20 cellular contexts compared by ENCODE assay signal in genomic region chr7:116726149-116726548, GRCh38. TPM values are rescaled to one million over a fixed set of nuclear protein-coding genes. Genes with fewer than 3 reads are reported as not detected.
DNase-seq lines count a peak whose midpoint lies in the region; ATAC-seq, FAIRE-seq and TF ChIP-seq lines count a peak whose summit lies in the region.
"Had no signal": no experiment of that assay in that cellular context is flagged by ENCODE, and none has a peak within 500 bp of the region (broad histone marks: within the 10 kb centered on the region; RNA-seq: fewer than 3 reads in every experiment).

No MANE protein-coding gene starts in this region.

- H4K20me1 ChIP-seq in Karpas-422 (ENCODE audit: insufficient read depth, low read depth, low read length) (0 out of 2 replicates have a peak, but pooled peaks cover 3% of the 10 kb centered on the region), K562 (replicated peaks; ENCODE audit: control insufficient read depth, insufficient read depth, low read length) (no peaks in the 10 kb centered on the region)

- H2AFZ ChIP-seq in Karpas-422 (ENCODE audit: low read length) (no peak overlapping the region), K562 (ENCODE audit: low read depth, low read length) (no peak overlapping the region)

- no peak for FAIRE-seq in K562 (lab: Jason Lieb, UNC)
- FAIRE-seq: A204.1, GM12878, GM18507 had no signal

- H3K9me3 ChIP-seq in Karpas-422 (ENCODE audit: low read length) (no peaks in the 10 kb centered on the region), K562 (replicated peaks; ENCODE audit: control insufficient read depth, insufficient read depth, low read depth, low read length) (no peaks in the 10 kb centered on the region), lower lobe of right lung (no peaks in the 10 kb centered on the region)
- H3K9me3 ChIP-seq: Peyer's patch, SK-N-SH had no signal

- in situ Hi-C loops in K562 (cut with MboI) = no loop called here

- WGBS in K562 (ENCODE audit: insufficient coverage, low coverage, missing lambda C conversion rate) = 11% methylated on average over 3 of the region's 3 CpGs

- peak overlapping the region; percentile 98 for H3K27ac ChIP-seq in Karpas-422 (ENCODE audit: low read length)
- no peak overlapping the region for H3K27ac ChIP-seq in K562 (ENCODE audit: extremely low read depth, low read depth, low read length)
- no peak overlapping the region for H3K27ac ChIP-seq in lower lobe of right lung
- H3K27ac ChIP-seq: KMS-11, Peyer's patch had no signal

- H3K36me3 ChIP-seq in Karpas-422 (ENCODE audit: insufficient read depth, low read length) (peaks cover 5% of the 10 kb centered on the region; the same call in 1 of the 2 replicates), K562 (ENCODE audit: control insufficient read depth, insufficient read depth, low read length) (no peaks in the 10 kb centered on the region), lower lobe of right lung (no peaks in the 10 kb centered on the region)
- H3K36me3 ChIP-seq: Peyer's patch had no signal

- H3K9me2 ChIP-seq in Karpas-422 (replicated peaks; ENCODE audit: insufficient read depth, low read length) = no peaks in the 10 kb centered on the region
- H3K9me2 ChIP-seq: SK-N-SH had no signal

- H3K27me3 ChIP-seq in Karpas-422 (ENCODE audit: low read length) = no peaks in the 10 kb centered on the region
- peaks cover 0 to 2% of the 10 kb centered on the region in 2 experiments; a peak in 2 of 5 replicates for H3K27me3 ChIP-seq in K562 (ENCODE audit: control insufficient read depth in 2 of 2, insufficient read depth in 2 of 2, low read length in 2 of 2)
- H3K27me3 ChIP-seq in lower lobe of right lung (ENCODE audit: low read depth) = no peaks in the 10 kb centered on the region
- H3K27me3 ChIP-seq: Peyer's patch had no signal

- BruUV-seq in K562 (replicated peaks; lab: Mats Ljungman, UMichigan) = no TSS peak

- no peaks in the 10 kb centered on the region for H3K27me3 Mint-ChIP-seq in progenitor cell of endocrine pancreas

- no peak for TF ChIP-seq EP300 in K562 (IDR thresholded peaks at IDR 0.05; ENCODE audit: low read length)

- no peak; a peak in 1 of 4 replicates for TF ChIP-seq RAD21 in K562 (CRISPR knock-in tag; conservative IDR thresholded peaks at IDR 0.05 in 1 of 2, IDR thresholded peaks at IDR 0.05 in 1 of 2)

- H3K27ac Mint-ChIP-seq in progenitor cell of endocrine pancreas = peak overlapping the region; percentile 33

- H3K9me1 ChIP-seq in K562 (ENCODE audit: control insufficient read depth, insufficient read depth, low read length) = no peaks in the 10 kb centered on the region

- H3K9me3 Mint-ChIP-seq in progenitor cell of endocrine pancreas (ENCODE audit: low read depth) = no peaks in the 10 kb centered on the region

- TF ChIP-seq CTCF in K562 (IDR thresholded peaks at IDR 0.05 in 2 of 3, conservative IDR thresholded peaks at IDR 0.05 in 1 of 3; ENCODE audit: insufficient read depth in 2 of 3, low read depth in 1 of 3, low read length in 3 of 3) (peak in 1 of 3 experiments; percentile 33; a peak in 2 of 6 replicates), progenitor cell of endocrine pancreas (IDR thresholded peaks at IDR 0.05; ENCODE audit: unreplicated experiment) (no peak), lower lobe of right lung (IDR thresholded peaks at IDR 0.05) (no peak)

- peaks cover 4% of the 10 kb centered on the region for H3K36me3 Mint-ChIP-seq in progenitor cell of endocrine pancreas (ENCODE audit: insufficient read depth)

- H3K79me2 ChIP-seq in Karpas-422 (ENCODE audit: low read length) (peaks cover 63% of the 10 kb centered on the region), K562 (ENCODE audit: control insufficient read depth, insufficient read depth, low read length) (no peaks in the 10 kb centered on the region)

- H3K4me1 Mint-ChIP-seq in progenitor cell of endocrine pancreas (ENCODE audit: low read depth) = peaks cover 38% of the 10 kb centered on the region

- no peak overlapping the region for H3K4me3 Mint-ChIP-seq in progenitor cell of endocrine pancreas (ENCODE audit: low read depth)

- H3K4me2 ChIP-seq in Karpas-422 (ENCODE audit: low read depth, low read length, poor library complexity, severe bottlenecking) (peak overlapping the region; percentile 75), K562 (ENCODE audit: insufficient read depth, low read length) (no peak overlapping the region)
- H3K4me2 ChIP-seq: KMS-11, SK-N-SH had no signal

- peak overlapping the region; percentile 48; the same call in 1 of the 2 replicates for H3K4me3 ChIP-seq in Karpas-422 (ENCODE audit: low read length)
- no peak overlapping the region for H3K4me3 ChIP-seq in K562
- no peak overlapping the region for H3K4me3 ChIP-seq in lower lobe of right lung
- H3K4me3 ChIP-seq: GM12878, Peyer's patch had no signal

- ATAC-seq in K562 (peak; percentile 41; the same call in 2 of the 3 replicates), lower lobe of right lung (no peak), SK-N-SH treated with all-trans-retinoic acid at 6 μM for 48 hours (no peak)
- ATAC-seq: GM12878 had no signal

- TF ChIP-seq POLR2A in K562 (conservative IDR thresholded peaks at IDR 0.05) = no peak

- CTCF ChIA-PET in K562 (lab: Yijun Ruan, JAX; ENCODE audit: low intra/inter-chr PET ratio) = interaction anchor here (1.0 kb wide), 1 partner anchor 16 kb away, joined by 4 read pairs; no protein-coding TSS in a partner anchor

- DNase-seq in NCI-H748 (lab: John Stamatoyannopoulos, UW; ENCODE audit: unreplicated experiment) = peak; percentile 17
- DNase-seq in NCI-H748 treated with DMSO at 0.1 percent for 48 hours (lab: John Stamatoyannopoulos, UW) = no peak
- DNase-seq in Karpas-422 = no peak
- DNase-seq in K562 (ENCODE audit: extremely low read depth in 1 of 4, low spot score in 3 of 4) = peak in 1 of 4 experiments; percentile 24
- DNase-seq in progenitor cell of endocrine pancreas (ENCODE audit: low spot score, unreplicated experiment) = no peak
- no peak for DNase-seq in lower lobe of right lung
- DNase-seq in NCI-H1105 (lab: John Stamatoyannopoulos, UW) = no peak
- DNase-seq: C1 segment of cervical spinal cord, GDM1, NCI-H1092, NCI-H1694 treated with DMSO at 0.1 percent for 48 hours, NCI-H774, Peyer's patch, SHP77, SK-N-SH had no signal

- POLR2A ChIA-PET in K562 (lab: Yijun Ruan, JAX) = interaction anchor here (0.5 to 0.9 kb wide), 3 partner anchors 8 to 22 kb away, joined by 3 read pairs; no protein-coding TSS in a partner anchor

- H3K9ac ChIP-seq in Karpas-422 (ENCODE audit: low read length) (peak overlapping the region; percentile 65), K562 (ENCODE audit: insufficient read depth in 1 of 2, low read depth in 2 of 2, low read length in 2 of 2) (no peak overlapping the region)
- H3K9ac ChIP-seq: KMS-11, SK-N-SH had no signal

- intact Hi-C loops in K562 (cut with micrococcal nuclease) = loop anchor here (5.0 kb wide), 1 partner anchor 129 kb away; no protein-coding TSS in a partner anchor
- intact Hi-C loops in lower lobe of right lung (cut with DNase I) = no loop called here

- H3K4me1 ChIP-seq in Karpas-422 (ENCODE audit: low read length) (peaks cover 70% of the 10 kb centered on the region), K562 (replicated peaks in 1 of 2; ENCODE audit: control insufficient read depth in 2 of 2, insufficient read depth in 2 of 2, low read length in 2 of 2) (peaks cover 0 to 4% of the 10 kb centered on the region in 2 experiments; a peak in 1 of 5 replicates), lower lobe of right lung (peaks cover 28% of the 10 kb centered on the region)
- H3K4me1 ChIP-seq: Peyer's patch had no signal

TF ChIP-seq in K562, 482 proteins besides CTCF, POLR2A, EP300 and RAD21 (continues in another document):
- no peak for TF ChIP-seq MEF2D (tag; conservative IDR thresholded peaks at IDR 0.05; ENCODE audit: low read depth)

TF ChIP-seq in SK-N-SH treated with all-trans-retinoic acid at 6 μM for 48 hours, 23 proteins besides CTCF, POLR2A, EP300 and RAD21 (continues in another document):
- no peak for TF ChIP-seq ZC3H10 (CRISPR knock-in tag; IDR thresholded peaks at IDR 0.05)
- no peak for TF ChIP-seq CSDC2 (CRISPR knock-in tag; IDR thresholded peaks at IDR 0.05)
- no peak for TF ChIP-seq SNAI2 (CRISPR knock-in tag; IDR thresholded peaks at IDR 0.05)
- TF ChIP-seq OSR1 (CRISPR knock-in tag; IDR thresholded peaks at IDR 0.05) = no peak
- TF ChIP-seq, protein P1, sequence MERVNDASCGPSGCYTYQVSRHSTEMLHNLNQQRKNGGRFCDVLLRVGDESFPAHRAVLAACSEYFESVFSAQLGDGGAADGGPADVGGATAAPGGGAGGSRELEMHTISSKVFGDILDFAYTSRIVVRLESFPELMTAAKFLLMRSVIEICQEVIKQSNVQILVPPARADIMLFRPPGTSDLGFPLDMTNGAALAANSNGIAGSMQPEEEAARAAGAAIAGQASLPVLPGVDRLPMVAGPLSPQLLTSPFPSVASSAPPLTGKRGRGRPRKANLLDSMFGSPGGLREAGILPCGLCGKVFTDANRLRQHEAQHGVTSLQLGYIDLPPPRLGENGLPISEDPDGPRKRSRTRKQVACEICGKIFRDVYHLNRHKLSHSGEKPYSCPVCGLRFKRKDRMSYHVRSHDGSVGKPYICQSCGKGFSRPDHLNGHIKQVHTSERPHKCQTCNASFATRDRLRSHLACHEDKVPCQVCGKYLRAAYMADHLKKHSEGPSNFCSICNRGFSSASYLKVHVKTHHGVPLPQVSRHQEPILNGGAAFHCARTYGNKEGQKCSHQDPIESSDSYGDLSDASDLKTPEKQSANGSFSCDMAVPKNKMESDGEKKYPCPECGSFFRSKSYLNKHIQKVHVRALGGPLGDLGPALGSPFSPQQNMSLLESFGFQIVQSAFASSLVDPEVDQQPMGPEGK (CRISPR knock-in tag; IDR thresholded peaks at IDR 0.05; ENCODE audit: borderline replicate concordance) = no peak

RNA-seq across cellular contexts. Expression of gene MET, which starts 54.2 kb away (rescaled TPM):
- 118 and 158 TPM in 2 replicates for total RNA-seq in Karpas-422 (2014; rRNA removed; shearing (Covaris generic); ENCODE audit: low replicate concordance)
- total RNA-seq in K562 (2011; cell fraction: chromatin; rRNA removed; ENCODE audit: low replicate concordance) = 0.97 and 1.1 TPM in 2 replicates
- total RNA-seq in K562 (2011; cell fraction: nucleolus; rRNA removed) = 0.66 and 0.83 TPM in 2 replicates
- total RNA-seq in K562 (2011; cell fraction: nucleoplasm; rRNA removed) = 1.3 and 1.9 TPM in 2 replicates
- total RNA-seq in K562 (2014; rRNA removed) (0.86 and 1.5 TPM in 2 replicates), K562 (2014; rRNA removed; fragmentation: Illumina TruSeq; extraction: Trizol) (0.70 and 0.84 TPM in 2 replicates), K562 (2015; rRNA removed; fragmentation: Illumina TruSeq; extraction: Trizol) (0.83 and 1.1 TPM in 2 replicates), K562 (2021) (0.65 and 1.2 TPM in 2 replicates), progenitor cell of endocrine pancreas (44.4 and 46.0 TPM in 2 replicates), lower lobe of right lung (74.3 TPM)
- polyA plus RNA-seq in K562 (2011; rRNA removed) (0.22 and 2.4 TPM in 2 replicates), K562 (2014; fragmentation: Illumina TruSeq; extraction: Trizol) (1.1 and 1.3 TPM in 2 replicates), K562 (2014; fragmentation: Nextera tagmentation; extraction: Ambion mirVana) (1 to 10 TPM; 1.3 to 1.5 TPM), K562 (2014; rRNA removed) (0.47 and 0.90 TPM in 2 replicates)
- polyA plus RNA-seq in K562 (2011; cell fraction: cytosol; rRNA removed) = 0.21 and 0.69 TPM in 2 replicates
- 0.48 and 0.97 TPM in 2 replicates for polyA plus RNA-seq in K562 (2011; cell fraction: nucleus; rRNA removed)
- polyA plus RNA-seq in K562 (2012) = 1.5 and 2.0 TPM in 2 replicates
- polyA minus RNA-seq in K562 (2011; rRNA and poly(A)+ RNA removed) = 0.90 and 2.0 TPM in 2 replicates
- 1.0 and 1.3 TPM in 2 replicates for polyA minus RNA-seq in K562 (2011; cell fraction: cytosol; rRNA and poly(A)+ RNA removed)
- 1.3 and 2.2 TPM in 2 replicates for polyA minus RNA-seq in K562 (2011; cell fraction: nucleus; rRNA and poly(A)+ RNA removed)

Comparison
In these comparisons a context has a peak if more than half of its experiments do, and no peak if none do; other contexts are left out.
1. RNA of gene MET, which starts 54.2 kb away (total RNA-seq): 118 to 158 TPM in Karpas-422, 74.3 TPM in lower lobe of right lung (single experiment) and 44.4 to 46.0 TPM in progenitor cell of endocrine pancreas; 0.65 to 1.9 TPM in K562; every median in the first group is over 10 times any median in the second.